Comparison of ENCODE assay signal across 9 cellular contexts in genomic region chr3:152100491-152101086, GRCh38.
DNase-seq lines count a peak whose midpoint lies in the region; ATAC-seq lines count a peak whose summit lies in the region.
"Had no signal": no experiment of that assay in that cellular context is flagged by ENCODE, and none has a peak within 500 bp of the region (broad histone marks: within the 10 kb centered on the region; RNA-seq: fewer than 3 reads in every experiment).

No MANE protein-coding gene starts in this region.

- ATAC-seq in HG03066 (IDR thresholded peaks at IDR 0.05; ENCODE audit: low read depth, unreplicated experiment) = peak; percentile 93
- ATAC-seq in stimulated activated naive CD8-positive, alpha-beta T cell treated with anti-CD3 and anti-CD28 coated beads, Interleukin-15, Interleukin-2, amounts not matched to agents 100 U/mL and 50 U/mL, for 24 hours = peak; percentile 55

- H3K4me3 Mint-ChIP-seq in activated naive CD4-positive, alpha-beta T cell treated with anti-CD3 and anti-CD28 coated beads for 36 hours = no peak overlapping the region
- H3K4me3 Mint-ChIP-seq: T-helper 1 cell treated with Interleukin-12 subunit alpha and Interleukin-12 subunit beta and Interleukin-4 antibody, amounts not matched to agents 30 μg/mL and 1 μg/mL, for 36 hours had no signal

- intact Hi-C loops in activated naive CD4-positive, alpha-beta T cell treated with anti-CD3 and anti-CD28 coated beads for 36 hours (cut with micrococcal nuclease) = no loop called here

- H3K9me3 Mint-ChIP-seq in activated naive CD4-positive, alpha-beta T cell treated with anti-CD3 and anti-CD28 coated beads for 36 hours = no peaks in the 10 kb centered on the region
- H3K9me3 Mint-ChIP-seq: T-helper 1 cell treated with Interleukin-12 subunit alpha and Interleukin-12 subunit beta and Interleukin-4 antibody, amounts not matched to agents 30 μg/mL and 1 μg/mL, for 36 hours had no signal

- H3K27me3 Mint-ChIP-seq in activated naive CD4-positive, alpha-beta T cell treated with anti-CD3 and anti-CD28 coated beads for 36 hours (ENCODE audit: low read depth) = no peaks in the 10 kb centered on the region

- H3K36me3 Mint-ChIP-seq in activated naive CD4-positive, alpha-beta T cell treated with anti-CD3 and anti-CD28 coated beads for 36 hours (ENCODE audit: low read depth) = no peaks in the 10 kb centered on the region

- CTCF ChIA-PET in activated naive CD4-positive, alpha-beta T cell treated with anti-CD3 and anti-CD28 coated beads for 36 hours (lab: Charles Lee) = interaction anchor here (0.6 to 1.1 kb wide), 2 partner anchors 9 to 18 kb away, joined by 5 to 7 read pairs; no protein-coding TSS in a partner anchor

- peak; percentile 16 for DNase-seq in activated naive CD4-positive, alpha-beta T cell treated with anti-CD3 and anti-CD28 coated beads for 36 hours
- no peak for DNase-seq in activated naive CD4-positive, alpha-beta T cell (lab: John Stamatoyannopoulos, UW)
- DNase-seq in SIG-M5 treated with dmso at 0.1 percent for 504 hours (lab: John Stamatoyannopoulos, UW; ENCODE audit: unreplicated experiment) = peak; percentile 84
- DNase-seq in stimulated activated naive CD8-positive, alpha-beta T cell treated with anti-CD3 and anti-CD28 coated beads, Interleukin-15, Interleukin-2, amounts not matched to agents 100 U/mL and 50 U/mL, for 24 hours = no peak
- no peak for DNase-seq in activated T-cell treated with anti-CD3 and anti-CD28 coated beads for 4 hours
- DNase-seq in anterior cingulate cortex (lab: John Stamatoyannopoulos, UW) = no peak
- DNase-seq in NCI-H1092 treated with DMSO at 0.1 percent for 48 hours (lab: John Stamatoyannopoulos, UW) = no peak

- H3K4me1 Mint-ChIP-seq in activated naive CD4-positive, alpha-beta T cell treated with anti-CD3 and anti-CD28 coated beads for 36 hours (ENCODE audit: low read depth) = no peaks in the 10 kb centered on the region

- no peak overlapping the region for H3K27ac Mint-ChIP-seq in activated naive CD4-positive, alpha-beta T cell treated with anti-CD3 and anti-CD28 coated beads for 36 hours
- H3K27ac Mint-ChIP-seq: T-helper 1 cell treated with Interleukin-12 subunit alpha and Interleukin-12 subunit beta and Interleukin-4 antibody, amounts not matched to agents 30 μg/mL and 1 μg/mL, for 36 hours had no signal

Comparison
In these comparisons a context has a peak if more than half of its experiments do, and no peak if none do; other contexts are left out.
1. DNase-seq: peak in activated naive CD4-positive, alpha-beta T cell treated with anti-CD3 and anti-CD28 coated beads for 36 hours (single experiment) and SIG-M5 treated with dmso at 0.1 percent for 504 hours (single experiment); none in activated naive CD4-positive, alpha-beta T cell (0 of 4), stimulated activated naive CD8-positive, alpha-beta T cell treated with anti-CD3 and anti-CD28 coated beads, Interleukin-15, Interleukin-2, amounts not matched to agents 100 U/mL and 50 U/mL, for 24 hours (single experiment), activated T-cell treated with anti-CD3 and anti-CD28 coated beads for 4 hours (single experiment), anterior cingulate cortex (0 of 58) and NCI-H1092 treated with DMSO at 0.1 percent for 48 hours (single experiment).